Comparison of ENCODE assay signal across 10 cellular contexts in the genomic region with DNA sequence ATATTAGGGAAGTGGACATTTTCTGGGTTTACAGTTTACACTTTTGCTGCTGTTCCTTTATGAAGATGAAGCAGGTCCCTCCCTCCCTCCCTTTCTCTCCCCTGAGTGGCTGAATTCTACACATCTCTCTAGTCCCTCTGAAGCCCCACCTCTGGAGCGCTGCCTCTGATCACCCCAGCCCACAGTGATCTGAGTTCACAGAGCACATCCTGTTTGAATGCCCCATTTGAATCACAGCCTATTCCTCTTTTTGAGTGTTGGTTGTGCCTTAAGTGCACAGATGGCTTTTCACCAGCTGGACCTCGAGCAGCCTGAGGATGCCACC.
A peak's percentile ranks its signal among the peaks of the same experiment; 100 is the strongest.
DNase-seq lines count a peak whose midpoint lies in the region; ATAC-seq, FAIRE-seq and TF ChIP-seq lines count a peak whose summit lies in the region.
"Had no signal": no experiment of that assay in that cellular context is flagged by ENCODE, and none has a peak within 500 bp of the region (broad histone marks: within the 10 kb centered on the region; RNA-seq: fewer than 3 reads in every experiment).

No MANE protein-coding gene starts in this region.

- no peak overlapping the region for H3K4me3 ChIP-seq in osteoblast (ENCODE audit: insufficient read depth, low read length)
- H3K4me3 ChIP-seq: thoracic aorta had no signal

- H3K9me3 ChIP-seq in osteoblast (ENCODE audit: low read depth, low read length) = no peaks in the 10 kb centered on the region
- H3K9me3 ChIP-seq: thoracic aorta had no signal

- no peak for TF ChIP-seq CTCF in osteoblast (IDR thresholded peaks at IDR 0.05; ENCODE audit: extremely low read depth, low read depth, low read length)

- no peak for ATAC-seq in esophagus mucosa

- no peaks in the 10 kb centered on the region for H3K9me3 Mint-ChIP-seq in activated naive CD8-positive, alpha-beta T cell treated with anti-CD3 and anti-CD28 coated beads for 36 hours

- no peak overlapping the region for H2AFZ ChIP-seq in osteoblast (ENCODE audit: low read length)

- peak; percentile 32 to 35 for DNase-seq in activated T-cell treated with anti-CD3 and anti-CD28 coated beads, Interleukin-2, amount 50 U/mL, for 48 hours
- no peak for DNase-seq in activated T-cell treated with anti-CD3 and anti-CD28 coated beads, Interleukin-2, amount 50 U/mL, for 1 hour
- peak; percentile 63 to 78 for DNase-seq in NCI-H187 (lab: John Stamatoyannopoulos, UW)
- DNase-seq in activated naive CD8-positive, alpha-beta T cell treated with anti-CD3 and anti-CD28 coated beads for 36 hours = peak; percentile 10
- no peak for DNase-seq in osteoblast (ENCODE audit: insufficient read length, low spot score, missing footprints)
- no peak for DNase-seq in HTR-8/SVneo (ENCODE audit: insufficient read length, low spot score)
- no peak for DNase-seq in GM19240 (ENCODE audit: insufficient read length, low spot score)

- H3K36me3 ChIP-seq in osteoblast (ENCODE audit: insufficient read depth, low read length) = peaks cover 44% of the 10 kb centered on the region

- H3K4me1 Mint-ChIP-seq in activated naive CD8-positive, alpha-beta T cell treated with anti-CD3 and anti-CD28 coated beads for 36 hours = peaks cover 7% of the 10 kb centered on the region

- no peaks in the 10 kb centered on the region for H3K27me3 Mint-ChIP-seq in activated naive CD8-positive, alpha-beta T cell treated with anti-CD3 and anti-CD28 coated beads for 36 hours

- H3K79me2 ChIP-seq in osteoblast (ENCODE audit: insufficient read depth, low read length) = peaks cover 26% of the 10 kb centered on the region

- H3K4me2 ChIP-seq in osteoblast (ENCODE audit: insufficient read depth, low read length) = peak overlapping the region; percentile 21

- no peak overlapping the region for H3K27ac Mint-ChIP-seq in activated naive CD8-positive, alpha-beta T cell treated with anti-CD3 and anti-CD28 coated beads for 36 hours

- no peak overlapping the region for H3K4me3 Mint-ChIP-seq in activated naive CD8-positive, alpha-beta T cell treated with anti-CD3 and anti-CD28 coated beads for 36 hours

- FAIRE-seq in HTR-8/SVneo (lab: Jason Lieb, UNC) = no peak
- FAIRE-seq: islet of Langerhans had no signal

- H3K27me3 ChIP-seq in osteoblast (ENCODE audit: insufficient read depth, low read length) = no peaks in the 10 kb centered on the region

- peaks cover 6% of the 10 kb centered on the region for H4K20me1 ChIP-seq in osteoblast (ENCODE audit: insufficient read depth, low read length)

- H3K4me1 ChIP-seq in osteoblast (ENCODE audit: insufficient read depth, low read length) = peaks cover 15% of the 10 kb centered on the region

- H3K36me3 Mint-ChIP-seq in activated naive CD8-positive, alpha-beta T cell treated with anti-CD3 and anti-CD28 coated beads for 36 hours = no peaks in the 10 kb centered on the region

- H3K27ac ChIP-seq in osteoblast (ENCODE audit: low read depth, low read length) = peak overlapping the region; percentile 30

Comparison
In these comparisons a context has a peak if more than half of its experiments do, and no peak if none do; other contexts are left out.
1. DNase-seq: peak in activated T-cell treated with anti-CD3 and anti-CD28 coated beads, Interleukin-2, amount 50 U/mL, for 48 hours (2 of 2), NCI-H187 (2 of 2) and activated naive CD8-positive, alpha-beta T cell treated with anti-CD3 and anti-CD28 coated beads for 36 hours (single experiment); none in activated T-cell treated with anti-CD3 and anti-CD28 coated beads, Interleukin-2, amount 50 U/mL, for 1 hour (single experiment), osteoblast (single experiment), HTR-8/SVneo (single experiment) and GM19240 (single experiment).